22 cellular contexts compared by ENCODE assay signal in the genomic region with DNA sequence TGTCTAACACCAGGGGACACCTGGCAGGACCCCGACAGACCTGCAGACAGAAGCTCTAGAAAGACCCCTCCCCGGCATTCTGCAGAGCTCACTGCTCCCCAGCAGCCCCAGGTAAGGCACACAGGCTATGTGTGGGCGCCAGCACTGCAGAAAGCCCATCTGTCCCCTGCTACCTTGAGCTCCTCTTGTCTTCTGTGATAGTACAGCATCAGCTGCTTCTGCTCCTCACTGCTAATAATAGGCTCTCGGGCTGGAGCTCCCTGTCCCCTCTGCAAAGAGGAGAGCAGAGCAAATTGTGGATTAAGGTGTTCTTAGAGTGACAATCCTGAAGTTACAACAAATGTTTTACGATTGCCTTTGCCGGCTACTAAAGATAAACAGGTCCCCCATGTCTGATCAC. TPM values are rescaled to one million over a fixed set of nuclear protein-coding genes. Genes with fewer than 3 reads are reported as not detected.
A peak's percentile ranks its signal among the peaks of the same experiment; 100 is the strongest.
DNase-seq lines count a peak whose midpoint lies in the region; ATAC-seq, FAIRE-seq and TF ChIP-seq lines count a peak whose summit lies in the region.
"Had no signal": no experiment of that assay in that cellular context is flagged by ENCODE, and none has a peak within 500 bp of the region (broad histone marks: within the 10 kb centered on the region; RNA-seq: fewer than 3 reads in every experiment).

No MANE protein-coding gene starts in this region.

- no peak overlapping the region for H4K8ac ChIP-seq in H1 (ENCODE audit: extremely low read depth, insufficient read depth, low read length)

- peaks cover 29% of the 10 kb centered on the region for H3K36me3 Mint-ChIP-seq in HFFc6 (ENCODE audit: low read depth)
- H3K36me3 Mint-ChIP-seq in WTC11 = peaks cover 65% of the 10 kb centered on the region

- H3K9me3 Mint-ChIP-seq in HFFc6 = no peaks in the 10 kb centered on the region
- H3K9me3 Mint-ChIP-seq in WTC11 = no peaks in the 10 kb centered on the region
- H3K9me3 Mint-ChIP-seq: CD4-positive, alpha-beta T cell had no signal

- no peak overlapping the region for H3K23ac ChIP-seq in H1 (ENCODE audit: insufficient read length)

- no peak overlapping the region for H2BK12ac ChIP-seq in H1 (ENCODE audit: low read depth, low read length)

- peaks cover 27 to 46% (median 32%) of the 10 kb centered on the region in 4 experiments for H3K4me1 ChIP-seq in H1 (replicated peaks in 1 of 4; ENCODE audit: control insufficient read depth in 3 of 4, insufficient read depth in 4 of 4, low read length in 3 of 4)
- H3K4me1 ChIP-seq in spleen = no peaks in the 10 kb centered on the region
- no peaks in the 10 kb centered on the region for H3K4me1 ChIP-seq in upper lobe of right lung
- no peaks in the 10 kb centered on the region for H3K4me1 ChIP-seq in Peyer's patch

- peaks cover 7 to 65% (median 19%) of the 10 kb centered on the region in 4 experiments for H3K36me3 ChIP-seq in H1 (ENCODE audit: control insufficient read depth in 2 of 4, insufficient read depth in 4 of 4, low read length in 3 of 4)
- H3K36me3 ChIP-seq in spleen = peaks cover 0 to 97% (median 64%) of the 10 kb centered on the region in 6 donors
- H3K36me3 ChIP-seq in upper lobe of right lung = peaks cover 73% of the 10 kb centered on the region
- peaks cover 0 to 77% (median 0%) of the 10 kb centered on the region in 3 donors for H3K36me3 ChIP-seq in Peyer's patch

- H3K79me1 ChIP-seq in H1 (ENCODE audit: low read depth, low read length) = no peaks in the 10 kb centered on the region; the same call in 1 of the 2 replicates

- no peak for DNase-seq in HFFc6
- DNase-seq in WTC11 (ENCODE audit: low spot score) = no peak
- DNase-seq in H1 (ENCODE audit: low read depth in 1 of 2, low spot score in 2 of 2) = no peak
- DNase-seq in spleen = peak; percentile 47
- no peak for DNase-seq in upper lobe of right lung
- no peak for DNase-seq in Peyer's patch
- no peak for DNase-seq in NCI-H345 treated with DMSO at 0.1 percent for 48 hours (lab: John Stamatoyannopoulos, UW; ENCODE audit: unreplicated experiment)
- DNase-seq: AML-193; CD4-positive, alpha-beta T cell; COR-L47; DMS53; GOT3; Karpas-422; NCI-H1092; NCI-H1436 treated with DMSO at 0.1 percent for 48 hours; NCI-H187 treated with DMSO at 0.1 percent for 48 hours; NCI-H526 treated with DMSO at 0.1 percent for 48 hours; SK-N-SH had no signal

- H4K91ac ChIP-seq in H1 (replicated peaks; ENCODE audit: insufficient read length, low read length) = peak overlapping the region; percentile 10

- intact Hi-C loops in spleen (cut with DNase I; ENCODE audit: low total_unique reads) (loop anchor here (5.0 kb wide), 1 partner anchor 200 kb away; no protein-coding TSS in a partner anchor), upper lobe of right lung (cut with DNase I) (loop anchor here (10.0 kb wide), 1 partner anchor 197 kb away; no protein-coding TSS in a partner anchor)

- H3K27me3 Mint-ChIP-seq in HFFc6 (ENCODE audit: insufficient read depth) = peaks cover 3% of the 10 kb centered on the region
- no peaks in the 10 kb centered on the region; the same call in 1 of the 2 replicates for H3K27me3 Mint-ChIP-seq in WTC11 (ENCODE audit: low read depth)
- H3K27me3 Mint-ChIP-seq: CD4-positive, alpha-beta T cell had no signal

- H3K14ac ChIP-seq in H1 (ENCODE audit: insufficient read length) = no peak overlapping the region

- CTCF ChIA-PET in WTC11 (lab: Charles Lee) = interaction anchor here (1.1 to 8.1 kb wide), 20 partner anchors 9 to 323 kb away, joined by 3 to 141 read pairs (median 10); partner anchors contain the start of genes CFAP298, EVA1C and MIS18A
- CTCF ChIA-PET in H1 (lab: Charles Lee; ENCODE audit: partially characterized antibody) = interaction anchor here (0.6 to 6.5 kb wide), 25 partner anchors 8 to 298 kb away, joined by 3 to 68 read pairs (median 8); partner anchors contain the start of gene TCP10L

- no peak overlapping the region for H3K56ac ChIP-seq in H1 (replicated peaks; ENCODE audit: insufficient read length, low read depth, low read length)

- TF ChIP-seq POLR2A in H1 (IDR thresholded peaks at IDR 0.05; ENCODE audit: control extremely low read depth in 1 of 2, low read depth in 2 of 2, low read length in 2 of 2) (no peak), spleen (IDR thresholded peaks at IDR 0.05) (no peak), Peyer's patch (IDR thresholded peaks at IDR 0.05) (no peak)

- H3K18ac ChIP-seq in H1 (ENCODE audit: extremely low read depth, low read length) = no peak overlapping the region; the same call in 1 of the 2 replicates

- no peak overlapping the region for H3K27ac ChIP-seq in H1 (ENCODE audit: low read depth, low read length)
- no peak overlapping the region for H3K27ac ChIP-seq in spleen
- H3K27ac ChIP-seq in upper lobe of right lung = no peak overlapping the region
- H3K27ac ChIP-seq in Peyer's patch = no peak overlapping the region
- H3K27ac ChIP-seq: A549; BLaER1 treated with 17β-estradiol and CSF1 and Interleukin-3, amounts not matched to agents 10 nM and 100 nM had no signal

- H2AK5ac ChIP-seq in H1 (ENCODE audit: low read depth, low read length) = no peak overlapping the region

- no peaks in the 10 kb centered on the region for H3K79me2 ChIP-seq in H1 (ENCODE audit: control insufficient read depth in 1 of 2, insufficient read depth in 2 of 2, low read length in 2 of 2)

- no peak overlapping the region for H2BK20ac ChIP-seq in H1 (ENCODE audit: low read length)

- TF ChIP-seq RAD21 in H1 (IDR thresholded peaks at IDR 0.05 in 1 of 2, conservative IDR thresholded peaks at IDR 0.05 in 1 of 2; ENCODE audit: low read depth in 2 of 2, low read length in 2 of 2) = no peak

- H3K9ac ChIP-seq in H1 (replicated peaks in 1 of 4; ENCODE audit: extremely low read depth in 1 of 4, low read depth in 3 of 4, low read length in 3 of 4) = no peak overlapping the region; a peak in 2 of 7 replicates
- H3K9ac ChIP-seq: BLaER1 treated with 17β-estradiol and CSF1 and Interleukin-3, amounts not matched to agents 10 nM and 100 nM; SK-N-SH had no signal

- H3K4me3 Mint-ChIP-seq in HFFc6 = no peak overlapping the region
- H3K4me3 Mint-ChIP-seq in WTC11 = no peak overlapping the region
- H3K4me3 Mint-ChIP-seq: CD4-positive, alpha-beta T cell had no signal

- H3K27ac Mint-ChIP-seq in HFFc6 (peak overlapping the region; percentile 23; the same call in 1 of the 2 replicates), WTC11 (peak overlapping the region; percentile 95)
- H3K27ac Mint-ChIP-seq: CD4-positive, alpha-beta T cell had no signal

- POLR2A ChIA-PET in WTC11 (lab: Charles Lee) = no interaction called here
- POLR2A ChIA-PET in H1 (lab: Charles Lee; ENCODE audit: partially characterized antibody) = interaction anchor here (1.4 to 1.6 kb wide), 2 partner anchors 22 to 41 kb away, joined by 3 read pairs; no protein-coding TSS in a partner anchor

- H3K4me3 ChIP-seq in H1 (ENCODE audit: extremely low read depth in 1 of 4, insufficient read depth in 2 of 4, low read depth in 3 of 4, low read length in 4 of 4) = no peak overlapping the region
- H3K4me3 ChIP-seq in spleen = no peak overlapping the region
- H3K4me3 ChIP-seq in upper lobe of right lung = no peak overlapping the region
- no peak overlapping the region for H3K4me3 ChIP-seq in Peyer's patch
- H3K4me3 ChIP-seq: A549; BLaER1 treated with 17β-estradiol and CSF1 and Interleukin-3, amounts not matched to agents 10 nM and 100 nM had no signal

- H3K4me1 Mint-ChIP-seq in HFFc6 (ENCODE audit: low read depth) (peaks cover 8% of the 10 kb centered on the region), WTC11 (peaks cover 70% of the 10 kb centered on the region)

- no peak overlapping the region for H2BK15ac ChIP-seq in H1 (ENCODE audit: low read length)

- no peak for FAIRE-seq in H1 (lab: Jason Lieb, UNC)
- FAIRE-seq: A549, G401.6, HepG2 had no signal

- H3K27me3 ChIP-seq in H1 (replicated peaks in 1 of 4; ENCODE audit: control insufficient read depth in 3 of 4, extremely low read depth in 1 of 4, insufficient read depth in 3 of 4, low read length in 3 of 4) (no peaks in the 10 kb centered on the region), spleen (replicated peaks in 1 of 7) (no peaks in the 10 kb centered on the region), upper lobe of right lung (no peaks in the 10 kb centered on the region), Peyer's patch (no peaks in the 10 kb centered on the region)
- H3K27me3 ChIP-seq: BLaER1 treated with 17β-estradiol and CSF1 and Interleukin-3, amounts not matched to agents 10 nM and 100 nM had no signal

- H2BK120ac ChIP-seq in H1 (replicated peaks; ENCODE audit: low read depth, low read length) = no peak overlapping the region

- TF ChIP-seq EP300 in H1 (IDR thresholded peaks at IDR 0.05; ENCODE audit: borderline replicate concordance in 1 of 2, low read depth in 2 of 2, low read length in 2 of 2) = no peak

- H3K9me3 ChIP-seq in H1 (ENCODE audit: insufficient read depth in 2 of 2, low read depth in 1 of 2, low read length in 1 of 2) = no peaks in the 10 kb centered on the region
- no peaks in the 10 kb centered on the region for H3K9me3 ChIP-seq in spleen
- no peaks in the 10 kb centered on the region for H3K9me3 ChIP-seq in upper lobe of right lung
- H3K9me3 ChIP-seq in Peyer's patch = no peaks in the 10 kb centered on the region
- H3K9me3 ChIP-seq: A549; BLaER1 treated with 17β-estradiol and CSF1 and Interleukin-3, amounts not matched to agents 10 nM and 100 nM; SK-N-SH had no signal

- H3K4me2 ChIP-seq in H1 (ENCODE audit: insufficient read depth in 1 of 2, low read depth in 2 of 2, low read length in 2 of 2) = peak overlapping the region in 1 of 2 experiments; percentile 73; a peak in 2 of 4 replicates
- H3K4me2 ChIP-seq: A549; BLaER1 treated with 17β-estradiol and CSF1 and Interleukin-3, amounts not matched to agents 10 nM and 100 nM; SK-N-SH had no signal

- WGBS in H1 (ENCODE audit: extremely low coverage in 1 of 2, insufficient coverage in 1 of 2, insufficient read length in 1 of 2, insufficient replicate concordance in 2 of 2, low coverage in 1 of 2, low lambda C conversion rate in 2 of 2, missing lambda C conversion rate in 1 of 2), 2 experiments = 90% methylated on average over 6 of the region's 6 CpGs; no CpG with 5 or more reads in 1 of the 2 experiments
- WGBS in spleen, 5 donors = 96 to 99% (median 96%) methylated on average over 6 of the region's 6 CpGs

- H2BK5ac ChIP-seq in H1 (ENCODE audit: low read depth, low read length) = 0 out of 2 replicates have a peak overlapping the region, but pooled peaks have one; percentile 12

- no peak overlapping the region for H2AFZ ChIP-seq in H1 (ENCODE audit: low read length)

- no peak for TF ChIP-seq CTCF in HFFc6 (IDR thresholded peaks at IDR 0.05)
- no peak for TF ChIP-seq CTCF in WTC11 (IDR thresholded peaks at IDR 0.05)
- TF ChIP-seq CTCF in H1 (IDR thresholded peaks at IDR 0.05; ENCODE audit: control extremely low read depth in 1 of 3, insufficient read depth in 1 of 3, low read depth in 1 of 3, low read length in 3 of 3) = no peak
- no peak for TF ChIP-seq CTCF in spleen (IDR thresholded peaks at IDR 0.05 in 8 of 11, conservative IDR thresholded peaks at IDR 0.05 in 3 of 11)
- no peak for TF ChIP-seq CTCF in upper lobe of right lung (IDR thresholded peaks at IDR 0.05)
- no peak for TF ChIP-seq CTCF in Peyer's patch (IDR thresholded peaks at IDR 0.05)

- H3K23me2 ChIP-seq in H1 (ENCODE audit: low read depth, low read length) = 0 out of 2 replicates have a peak, but pooled peaks cover 3% of the 10 kb centered on the region

- ATAC-seq in WTC11 = no peak
- ATAC-seq in upper lobe of right lung = no peak
- ATAC-seq: A549, HepG2 had no signal

- no peak overlapping the region for H3K4ac ChIP-seq in H1 (replicated peaks; ENCODE audit: insufficient read length, low read depth, low read length)

- H4K5ac ChIP-seq in H1 (ENCODE audit: insufficient read length, low read depth, low read length) = no peak overlapping the region

- peaks cover 0 to 5% of the 10 kb centered on the region in 2 experiments for H4K20me1 ChIP-seq in H1 (replicated peaks in 1 of 2; ENCODE audit: control insufficient read depth in 1 of 2, insufficient read depth in 2 of 2, low read length in 2 of 2)

RNA-seq across cellular contexts. Expression of gene CFAP298, which starts 10.1 kb away (rescaled TPM):
- 10 to 100 TPM; 27.5 to 45.5 (median 33.1) TPM for total RNA-seq in HFFc6 (2021; fragmentation: NEBNext Ultra II Directional; extraction: Animal tissue kit (Norgen Biotek cat#: 25700))
- 80.3 to 98.1 TPM (median 85.1 TPM) in 3 replicates for total RNA-seq in WTC11 (2021)
- 68.1 and 69.6 TPM in 2 replicates for total RNA-seq in H1 (2021; fragmentation: NEBNext Ultra II Directional; extraction: Animal tissue kit (Norgen Biotek cat#: 25700))
- polyA plus RNA-seq in H1 (2011; rRNA removed) = 43.0 and 47.8 TPM in 2 replicates
- 70.3 TPM for polyA plus RNA-seq in H1 (2011; cell fraction: cytosol; rRNA removed)
- polyA plus RNA-seq in H1 (2011; cell fraction: nucleus; rRNA removed) = 32.8 TPM
- polyA plus RNA-seq in H1 (2012, experiment 1 of 2) = 77.4 to 91.3 TPM (median 77.8 TPM) in 4 replicates
- polyA plus RNA-seq in H1 (2012, experiment 2 of 2) = 20.5 TPM
- polyA plus RNA-seq in H1 (2013, experiment 1 of 2) = 95.7 TPM
- polyA plus RNA-seq in H1 (2013, experiment 2 of 2) = 94.4 TPM
- polyA minus RNA-seq in H1 (2011; rRNA and poly(A)+ RNA removed) = 7.4 and 9.2 TPM in 2 replicates
- 27.7 TPM for polyA minus RNA-seq in H1 (2011; cell fraction: cytosol; rRNA and poly(A)+ RNA removed)
- 17.3 TPM for polyA minus RNA-seq in H1 (2011; cell fraction: nucleus; rRNA and poly(A)+ RNA removed)
- total RNA-seq in spleen = 10 to 100 TPM; 22.4 to 30.4 (median 27.0) TPM
- 10 to 100 TPM; 28.7 to 34.6 (median 32.3) TPM for polyA plus RNA-seq in spleen
- 30.7 TPM for total RNA-seq in upper lobe of right lung
- 10 to 100 TPM; 17.3 to 28.0 (median 20.6) TPM for total RNA-seq in Peyer's patch

RNA-seq across cellular contexts. Expression of gene TCP10L, which starts 16.8 kb away (rescaled TPM):
- total RNA-seq in HFFc6 (2021; fragmentation: NEBNext Ultra II Directional; extraction: Animal tissue kit (Norgen Biotek cat#: 25700)) = under 1 TPM in 1 of 6 experiments, not detected in 5; 0.14 TPM
- total RNA-seq in WTC11 (2021) (1.2 to 1.6 TPM (median 1.4 TPM) in 3 replicates), spleen (1 to 10 TPM in 2 of 7 donors, under 1 TPM in 3, not detected in 2; 0.42 to 1.6 (median 0.70) TPM), upper lobe of right lung (0.78 TPM), Peyer's patch (1 to 10 TPM in 1 of 4 donors, not detected in 3; 9.9 TPM)
- total RNA-seq in H1 (2021; fragmentation: NEBNext Ultra II Directional; extraction: Animal tissue kit (Norgen Biotek cat#: 25700)) = 0.71 and 0.99 TPM in 2 replicates
- polyA plus RNA-seq in H1 (2011; rRNA removed) (0.45 and 0.74 TPM in 2 replicates), spleen (1 to 10 TPM in 1 of 3 donors, under 1 TPM in 2; 0.49 to 1.1 (median 0.58) TPM)
- 0.43 TPM for polyA plus RNA-seq in H1 (2011; cell fraction: cytosol; rRNA removed)
- 0.76 TPM for polyA plus RNA-seq in H1 (2011; cell fraction: nucleus; rRNA removed)
- 0.30 to 0.83 TPM (median 0.53 TPM) in 4 replicates for polyA plus RNA-seq in H1 (2012, experiment 1 of 2)
- polyA plus RNA-seq in H1 (2012, experiment 2 of 2) = 0.34 TPM
- 0.22 TPM for polyA plus RNA-seq in H1 (2013, experiment 1 of 2)
- 0.44 TPM for polyA plus RNA-seq in H1 (2013, experiment 2 of 2)
- polyA minus RNA-seq in H1 (2011; rRNA and poly(A)+ RNA removed) = 0.61 and 0.69 TPM in 2 replicates
- not detected for polyA minus RNA-seq in H1 (2011; cell fraction: cytosol; rRNA and poly(A)+ RNA removed)
- polyA minus RNA-seq in H1 (2011; cell fraction: nucleus; rRNA and poly(A)+ RNA removed) = 0.50 TPM
